In the genomic region with DNA sequence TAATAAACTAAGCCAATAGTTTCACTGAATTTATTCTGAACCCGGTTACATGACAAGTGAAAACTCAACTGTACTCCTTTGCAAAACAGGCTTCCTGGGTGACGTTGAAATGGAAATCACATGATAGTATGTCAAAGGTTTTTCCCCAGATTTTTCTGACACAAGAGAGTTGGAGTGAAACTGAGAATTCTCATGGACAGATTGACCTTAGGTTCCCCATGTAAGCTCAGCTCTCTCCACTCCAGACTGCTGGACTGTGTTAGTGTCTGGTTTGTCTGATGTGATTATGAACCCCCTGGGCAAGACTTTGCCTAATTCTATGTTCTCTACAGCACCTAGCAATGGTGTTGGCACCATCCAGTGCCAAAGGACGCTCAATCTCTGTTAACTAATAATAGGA, we compare ENCODE assay signal across 13 cellular contexts.
A peak's percentile ranks its signal among the peaks of the same experiment; 100 is the strongest.
DNase-seq lines count a peak whose midpoint lies in the region; ATAC-seq and TF ChIP-seq lines count a peak whose summit lies in the region.
"Had no signal": no experiment of that assay in that cellular context is flagged by ENCODE, and none has a peak within 500 bp of the region (broad histone marks: within the 10 kb centered on the region; RNA-seq: fewer than 3 reads in every experiment).

No MANE protein-coding gene starts in this region.

- no peak for TF ChIP-seq CTCF in thoracic aorta (IDR thresholded peaks at IDR 0.05)

- H3K27me3 ChIP-seq in thoracic aorta (replicated peaks; ENCODE audit: insufficient read depth) (no peaks in the 10 kb centered on the region), SJCRH30 (no peaks in the 10 kb centered on the region)
- H3K27me3 ChIP-seq: spleen had no signal

- H3K36me3 ChIP-seq in thoracic aorta, result no peaks in the 10 kb centered on the region
- H3K36me3 ChIP-seq in SJCRH30, result no peaks in the 10 kb centered on the region
- H3K36me3 ChIP-seq: spleen had no signal

- H3K9me3 ChIP-seq in thoracic aorta (no peaks in the 10 kb centered on the region), SJCRH30 (replicated peaks) (no peaks in the 10 kb centered on the region)
- H3K9me3 ChIP-seq: spleen had no signal

- H3K4me3 ChIP-seq in thoracic aorta, result no peak overlapping the region
- no peak overlapping the region for H3K4me3 ChIP-seq in SJCRH30
- H3K4me3 ChIP-seq: spleen had no signal

- H3K4me1 ChIP-seq in thoracic aorta (ENCODE audit: control insufficient read depth in 1 of 2, low read depth in 2 of 2), result peaks cover 14 to 32% of the 10 kb centered on the region in 2 donors
- H3K4me1 ChIP-seq in SJCRH30, result peaks cover 2% of the 10 kb centered on the region; the same call in 1 of the 2 replicates

- no peak for DNase-seq in thoracic aorta (ENCODE audit: low spot score)
- DNase-seq in SJCRH30, result no peak
- DNase-seq in substantia nigra (lab: John Stamatoyannopoulos, UW), result no peak
- no peak for DNase-seq in AG20443 (ENCODE audit: low spot score)
- DNase-seq: activated CD4-positive, alpha-beta T cell treated with anti-CD3 and anti-CD28 coated beads, Interleukin-2, amount 10 ng/mL, durations not matched to agents 7 days and 5 days; activated naive CD8-positive, alpha-beta T cell treated with anti-CD3 and anti-CD28 coated beads for 36 hours; effector CD8-positive, alpha-beta T cell; NCI-H510A; spleen; stimulated activated naive CD4-positive, alpha-beta T cell treated with Interleukin-2 at 50 U/mL for 16 hours had no signal

- peak overlapping the region; percentile 58 to 82 for H3K27ac ChIP-seq in thoracic aorta
- no peak overlapping the region for H3K27ac ChIP-seq in SJCRH30
- H3K27ac ChIP-seq in substantia nigra (ENCODE audit: low read depth, low read length, poor library complexity, severe bottlenecking), result no peak overlapping the region
- H3K27ac ChIP-seq: spleen had no signal

- ATAC-seq in GM19035 (IDR thresholded peaks at IDR 0.05; ENCODE audit: unreplicated experiment) (peak; percentile 77), HG02588 (IDR thresholded peaks at IDR 0.05; ENCODE audit: unreplicated experiment) (peak; percentile 76), HG03354 (IDR thresholded peaks at IDR 0.05; ENCODE audit: poor library complexity, severe bottlenecking, unreplicated experiment) (peak; percentile 79), thoracic aorta (ENCODE audit: insufficient number of reproducible peaks, low FRiP score, low read depth) (no peak)

Comparison
In these comparisons a context has a peak if more than half of its experiments do, and no peak if none do; other contexts are left out.
1. H3K27ac ChIP-seq: peak in thoracic aorta (2 of 2); none in SJCRH30 (single experiment) and substantia nigra (single experiment).